Comparison of ENCODE assay signal across 28 cellular contexts in the genomic region with DNA sequence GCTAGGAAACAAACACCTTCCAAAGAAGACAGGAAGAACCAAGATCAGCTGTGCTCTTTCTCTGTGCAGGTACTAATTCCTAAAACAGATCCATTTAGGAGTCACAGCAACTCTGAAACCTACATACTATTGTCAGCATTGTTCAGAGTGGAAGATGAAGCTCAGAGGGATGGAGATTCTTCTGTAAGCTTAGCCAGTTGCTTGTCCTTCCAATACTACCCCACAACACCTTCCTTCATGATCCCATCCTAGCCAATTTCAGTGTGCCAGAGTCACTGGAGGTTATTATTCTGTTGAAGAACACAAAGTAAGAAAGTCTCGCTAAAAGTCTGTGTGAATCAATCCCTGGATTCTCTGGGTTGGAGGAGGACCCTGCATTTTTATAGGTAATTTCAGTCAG. TPM values are rescaled to one million over a fixed set of nuclear protein-coding genes. Genes with fewer than 3 reads are reported as not detected.
DNase-seq lines count a peak whose midpoint lies in the region; ATAC-seq, FAIRE-seq and TF ChIP-seq lines count a peak whose summit lies in the region.
"Had no signal": no experiment of that assay in that cellular context is flagged by ENCODE, and none has a peak within 500 bp of the region (broad histone marks: within the 10 kb centered on the region; RNA-seq: fewer than 3 reads in every experiment).

No MANE protein-coding gene starts in this region.

- in situ Hi-C loops in K562 (cut with MboI) = no loop called here

- H2AFZ ChIP-seq in K562 (ENCODE audit: low read depth, low read length) = peak overlapping the region; percentile 57

- H3K4me1 ChIP-seq in right cardiac atrium (ENCODE audit: control insufficient read depth, insufficient read depth, low read length) (peaks cover 2% of the 10 kb centered on the region), K562 (replicated peaks in 1 of 2; ENCODE audit: control insufficient read depth in 2 of 2, insufficient read depth in 2 of 2, low read length in 2 of 2) (peaks cover 3 to 9% of the 10 kb centered on the region in 2 experiments; a peak in 2 of 5 replicates)

- no peak overlapping the region for H3K4me3 Mint-ChIP-seq in mesothelial cell of epicardium
- no peak overlapping the region for H3K4me3 Mint-ChIP-seq in progenitor cell of endocrine pancreas (ENCODE audit: low read depth)
- H3K4me3 Mint-ChIP-seq: activated CD4-positive, alpha-beta memory T cell treated with anti-CD3 and anti-CD28 coated beads, Interleukin-2, amount 10 ng/mL, durations not matched to agents 7 days and 5 days; activated naive CD8-positive, alpha-beta T cell treated with anti-CD3 and anti-CD28 coated beads for 36 hours; stimulated activated memory B cell treated with anti-CD40 and anti-IgM and Interleukin-4, amounts not matched to agents 10 μg/mL and 1 μg/mL and 100 μg/mL, for 72 hours; T-cell had no signal

- intact Hi-C loops in right cardiac atrium (cut with DNase I) = no loop called here
- intact Hi-C loops in Right ventricle myocardium inferior (cut with DNase I) = no loop called here
- intact Hi-C loops in K562 (cut with micrococcal nuclease) = loop anchor here (5.0 kb wide), 1 partner anchor 225 kb away; the partner anchor contains the start of gene PREP

- H3K36me3 Mint-ChIP-seq in mesothelial cell of epicardium (peaks cover 6% of the 10 kb centered on the region), progenitor cell of endocrine pancreas (ENCODE audit: insufficient read depth) (no peaks in the 10 kb centered on the region)
- H3K36me3 Mint-ChIP-seq: activated naive CD8-positive, alpha-beta T cell treated with anti-CD3 and anti-CD28 coated beads for 36 hours; stimulated activated memory B cell treated with anti-CD40 and anti-IgM and Interleukin-4, amounts not matched to agents 10 μg/mL and 1 μg/mL and 100 μg/mL, for 72 hours; T-cell had no signal

- peak overlapping the region; percentile 47 for H3K27ac Mint-ChIP-seq in mesothelial cell of epicardium
- H3K27ac Mint-ChIP-seq in progenitor cell of endocrine pancreas = no peak overlapping the region
- H3K27ac Mint-ChIP-seq: activated CD4-positive, alpha-beta memory T cell treated with anti-CD3 and anti-CD28 coated beads, Interleukin-2, amount 10 ng/mL, durations not matched to agents 7 days and 5 days; activated naive CD8-positive, alpha-beta T cell treated with anti-CD3 and anti-CD28 coated beads for 36 hours; H9; stimulated activated memory B cell treated with anti-CD40 and anti-IgM and Interleukin-4, amounts not matched to agents 10 μg/mL and 1 μg/mL and 100 μg/mL, for 72 hours; T-cell had no signal

- no peaks in the 10 kb centered on the region for H3K36me3 ChIP-seq in K562 (ENCODE audit: control insufficient read depth, insufficient read depth, low read length)
- H3K36me3 ChIP-seq: gastroesophageal sphincter, neutrophil, spleen, thoracic aorta, uterus had no signal

- no peaks in the 10 kb centered on the region for H3K27me3 Mint-ChIP-seq in mesothelial cell of epicardium (ENCODE audit: low read depth)
- peaks cover 26% of the 10 kb centered on the region for H3K27me3 Mint-ChIP-seq in progenitor cell of endocrine pancreas

- H3K27ac ChIP-seq in right cardiac atrium (ENCODE audit: low read length) (peak overlapping the region; percentile 42), K562 (ENCODE audit: extremely low read depth, low read depth, low read length) (peak overlapping the region; percentile 17; the same call in 2 of the 3 replicates)
- H3K27ac ChIP-seq: gastroesophageal sphincter, neutrophil, spleen, thoracic aorta, uterus had no signal

- no TSS peak for BruUV-seq in K562 (replicated peaks; lab: Mats Ljungman, UMichigan)

- WGBS in right cardiac atrium = 88% methylated on average over 1 of the region's 1 CpG
- 8% methylated on average over 1 of the region's 1 CpG for WGBS in K562 (ENCODE audit: insufficient coverage, low coverage, missing lambda C conversion rate)

- peaks cover 27% of the 10 kb centered on the region for H3K4me1 Mint-ChIP-seq in mesothelial cell of epicardium
- peaks cover 13% of the 10 kb centered on the region for H3K4me1 Mint-ChIP-seq in progenitor cell of endocrine pancreas (ENCODE audit: low read depth)

- DNase-seq in right cardiac atrium (no peak), Right ventricle myocardium inferior (ENCODE audit: missing footprints) (no peak), K562 (ENCODE audit: extremely low read depth in 1 of 4, low spot score in 3 of 4) (no peak), mesothelial cell of epicardium (ENCODE audit: low spot score in 2 of 2, unreplicated experiment in 2 of 2) (no peak), NCI-H524 treated with DMSO at 0.1 percent for 48 hours (lab: John Stamatoyannopoulos, UW) (no peak), GF-D8 (lab: John Stamatoyannopoulos, UW) (no peak), progenitor cell of endocrine pancreas (ENCODE audit: low spot score, unreplicated experiment) (no peak), A172 (ENCODE audit: low spot score) (no peak)
- DNase-seq: activated CD4-positive, alpha-beta memory T cell treated with anti-CD3 and anti-CD28 coated beads, Interleukin-2, amount 10 ng/mL, durations not matched to agents 7 days and 5 days; activated CD4-positive, CD25-positive, alpha-beta regulatory T cell; activated naive CD8-positive, alpha-beta T cell treated with anti-CD3 and anti-CD28 coated beads for 36 hours; effector memory CD4-positive, alpha-beta T cell; H9; islet precursor cell; MV-4-11; NCI-H187; NCI-H2171 treated with DMSO at 0.1 percent for 48 hours; NCI-H774; spleen; stimulated activated CD4-positive, alpha-beta T cell treated with anti-CD3 and anti-CD28 coated beads, Interleukin-4, amount 100 ng/mL, for 1 hour; T-cell; uterus had no signal

- POLR2A ChIA-PET in K562 (lab: Yijun Ruan, JAX) = interaction anchor here (0.6 kb wide), 1 partner anchor 150 kb away, joined by 3 read pairs; no protein-coding TSS in a partner anchor

- H3K79me2 ChIP-seq in K562 (ENCODE audit: control insufficient read depth, insufficient read depth, low read length) = peaks cover 5% of the 10 kb centered on the region; the same call in 1 of the 3 replicates

- H3K9ac ChIP-seq in K562 (ENCODE audit: insufficient read depth in 1 of 2, low read depth in 2 of 2, low read length in 2 of 2) = peak overlapping the region in 1 of 2 experiments; percentile 15; a peak in 1 of 4 replicates

- H3K9me3 Mint-ChIP-seq in mesothelial cell of epicardium = peaks cover 7% of the 10 kb centered on the region
- H3K9me3 Mint-ChIP-seq in progenitor cell of endocrine pancreas (ENCODE audit: low read depth) = no peaks in the 10 kb centered on the region
- H3K9me3 Mint-ChIP-seq: activated CD4-positive, alpha-beta memory T cell treated with anti-CD3 and anti-CD28 coated beads, Interleukin-2, amount 10 ng/mL, durations not matched to agents 7 days and 5 days; activated naive CD8-positive, alpha-beta T cell treated with anti-CD3 and anti-CD28 coated beads for 36 hours; H9; stimulated activated memory B cell treated with anti-CD40 and anti-IgM and Interleukin-4, amounts not matched to agents 10 μg/mL and 1 μg/mL and 100 μg/mL, for 72 hours; T-cell had no signal

- no peak for TF ChIP-seq POLR2A in K562 (conservative IDR thresholded peaks at IDR 0.05)

- H3K4me3 ChIP-seq in right cardiac atrium (ENCODE audit: low read length) = no peak overlapping the region
- no peak overlapping the region for H3K4me3 ChIP-seq in K562
- H3K4me3 ChIP-seq: gastroesophageal sphincter, GM12878, spleen, thoracic aorta, uterus had no signal

- H3K27me3 ChIP-seq in right cardiac atrium (ENCODE audit: control insufficient read depth, insufficient read depth) = no peaks in the 10 kb centered on the region
- no peaks in the 10 kb centered on the region for H3K27me3 ChIP-seq in K562 (ENCODE audit: control insufficient read depth in 2 of 2, insufficient read depth in 2 of 2, low read length in 2 of 2)

- no peak for TF ChIP-seq RAD21 in K562 (CRISPR knock-in tag; conservative IDR thresholded peaks at IDR 0.05 in 1 of 2, IDR thresholded peaks at IDR 0.05 in 1 of 2)

- ATAC-seq in right cardiac atrium (no peak), Right ventricle myocardium inferior (no peak), K562 (no peak; the same call in 2 of the 3 replicates)
- ATAC-seq: esophagus mucosa; gastroesophageal sphincter; GM12878; stimulated activated memory B cell treated with anti-CD40 and anti-IgM and Interleukin-4, amounts not matched to agents 10 μg/mL and 1 μg/mL and 100 μg/mL, for 72 hours; T-cell had no signal

- TF ChIP-seq CTCF in K562 (IDR thresholded peaks at IDR 0.05 in 2 of 3, conservative IDR thresholded peaks at IDR 0.05 in 1 of 3; ENCODE audit: insufficient read depth in 2 of 3, low read depth in 1 of 3, low read length in 3 of 3) = no peak
- no peak for TF ChIP-seq CTCF in mesothelial cell of epicardium (IDR thresholded peaks at IDR 0.05; ENCODE audit: unreplicated experiment)
- TF ChIP-seq CTCF in progenitor cell of endocrine pancreas (IDR thresholded peaks at IDR 0.05; ENCODE audit: unreplicated experiment) = no peak

- no peak overlapping the region for H3K4me2 ChIP-seq in K562 (ENCODE audit: insufficient read depth, low read length)

- CTCF ChIA-PET in K562 (lab: Yijun Ruan, JAX; ENCODE audit: low intra/inter-chr PET ratio) = no interaction called here

- FAIRE-seq in K562 (lab: Jason Lieb, UNC) = peak; percentile 64
- FAIRE-seq: GM12878 had no signal

- H3K9me1 ChIP-seq in K562 (ENCODE audit: control insufficient read depth, insufficient read depth, low read length) = no peaks in the 10 kb centered on the region

- TF ChIP-seq EP300 in K562 (IDR thresholded peaks at IDR 0.05; ENCODE audit: low read length) = no peak

- no peaks in the 10 kb centered on the region for H3K9me3 ChIP-seq in right cardiac atrium (ENCODE audit: control insufficient read depth, low read length)
- no peaks in the 10 kb centered on the region for H3K9me3 ChIP-seq in K562 (replicated peaks; ENCODE audit: control insufficient read depth, insufficient read depth, low read depth, low read length)
- H3K9me3 ChIP-seq: gastroesophageal sphincter, neutrophil, spleen, thoracic aorta, uterus had no signal

- no peaks in the 10 kb centered on the region for H4K20me1 ChIP-seq in K562 (replicated peaks; ENCODE audit: control insufficient read depth, insufficient read depth, low read length)

RNA-seq across cellular contexts. Expression of gene POPDC3, which starts 2.3 kb away (rescaled TPM):
- total RNA-seq in right cardiac atrium = 10 to 100 TPM; 31.6 to 48.3 (median 41.3) TPM
- 53.2 TPM for polyA plus RNA-seq in right cardiac atrium
- total RNA-seq in Right ventricle myocardium inferior = 47.8 TPM
- total RNA-seq in K562 (2011; cell fraction: chromatin; rRNA removed; ENCODE audit: low replicate concordance) = 1.4 and 4.2 TPM in 2 replicates
- total RNA-seq in K562 (2011; cell fraction: nucleolus; rRNA removed) = 1.7 and 2.3 TPM in 2 replicates
- 3.5 and 5.3 TPM in 2 replicates for total RNA-seq in K562 (2011; cell fraction: nucleoplasm; rRNA removed)
- 5.0 and 6.4 TPM in 2 replicates for total RNA-seq in K562 (2014; rRNA removed)
- total RNA-seq in K562 (2014; rRNA removed; fragmentation: Illumina TruSeq; extraction: Trizol) = 5.6 and 5.9 TPM in 2 replicates
- total RNA-seq in K562 (2015; rRNA removed; fragmentation: Illumina TruSeq; extraction: Trizol) = 4.6 and 5.3 TPM in 2 replicates
- total RNA-seq in K562 (2021) = 4.0 and 4.8 TPM in 2 replicates
- 1.0 and 11.8 TPM in 2 replicates for polyA plus RNA-seq in K562 (2011; rRNA removed)
- 0.52 and 3.7 TPM in 2 replicates for polyA plus RNA-seq in K562 (2011; cell fraction: cytosol; rRNA removed)
- polyA plus RNA-seq in K562 (2011; cell fraction: nucleus; rRNA removed) = 0.31 and 3.0 TPM in 2 replicates
- 6.1 and 10.2 TPM in 2 replicates for polyA plus RNA-seq in K562 (2012)
- 10.2 and 11.5 TPM in 2 replicates for polyA plus RNA-seq in K562 (2014; fragmentation: Illumina TruSeq; extraction: Trizol)
- polyA plus RNA-seq in K562 (2014; fragmentation: Nextera tagmentation; extraction: Ambion mirVana) = 1 to 10 TPM; 4.0 to 5.4 TPM
- polyA plus RNA-seq in K562 (2014; rRNA removed) = 8.3 TPM in 2 replicates
- polyA minus RNA-seq in K562 (2011; rRNA and poly(A)+ RNA removed) = 0.24 and 4.8 TPM in 2 replicates
- polyA minus RNA-seq in K562 (2011; cell fraction: cytosol; rRNA and poly(A)+ RNA removed) = 1.2 TPM in 1 of 2 replicates, not detected in the other
- 0.94 TPM in 1 of 2 replicates, not detected in the other for polyA minus RNA-seq in K562 (2011; cell fraction: nucleus; rRNA and poly(A)+ RNA removed)
- 10.1 to 11.1 TPM (median 10.4 TPM) in 3 replicates for total RNA-seq in mesothelial cell of epicardium
- total RNA-seq in progenitor cell of endocrine pancreas = 1.3 and 2.3 TPM in 2 replicates
- 29.4 and 45.7 TPM in 2 replicates for total RNA-seq in A172 (2014; rRNA removed; shearing (Covaris generic))
- total RNA-seq: activated CD4-positive, alpha-beta memory T cell treated with anti-CD3 and anti-CD28 coated beads, Interleukin-2, amount 10 ng/mL, durations not matched to agents 7 days and 5 days; activated naive CD8-positive, alpha-beta T cell treated with anti-CD3 and anti-CD28 coated beads for 36 hours; esophagus mucosa; GM12878; spleen; T-cell; thoracic aorta had no signal
